18 cellular contexts compared by ENCODE assay signal in the genomic region with DNA sequence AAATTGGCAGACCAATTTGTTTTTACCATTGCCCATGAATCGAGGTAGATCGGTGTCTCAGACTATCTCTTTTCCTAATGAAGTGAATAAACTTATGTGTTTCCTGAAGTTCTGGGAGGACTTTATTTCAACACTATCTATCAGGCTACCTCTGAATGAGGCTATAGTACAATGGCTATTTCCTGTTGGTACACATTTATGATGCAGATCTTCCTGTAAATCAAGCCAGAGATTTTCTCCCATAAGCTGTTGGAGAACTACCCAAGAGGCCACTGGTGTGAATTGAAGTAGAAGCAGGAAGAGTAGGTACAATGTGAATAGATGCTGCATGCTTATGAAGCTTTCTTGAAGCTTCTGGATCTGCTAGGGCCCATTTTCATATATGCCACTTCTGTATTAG. TPM values are rescaled to one million over a fixed set of nuclear protein-coding genes. Genes with fewer than 3 reads are reported as not detected.
DNase-seq lines count a peak whose midpoint lies in the region; ATAC-seq and TF ChIP-seq lines count a peak whose summit lies in the region.
"Had no signal": no experiment of that assay in that cellular context is flagged by ENCODE, and none has a peak within 500 bp of the region (broad histone marks: within the 10 kb centered on the region; RNA-seq: fewer than 3 reads in every experiment).

No MANE protein-coding gene starts in this region.

- intact Hi-C loops in activated CD4-positive, alpha-beta T cell treated with anti-CD3 and anti-CD28 coated beads for 36 hours (cut with DNase I, micrococcal nuclease), result no loop called here
- intact Hi-C loops in Caco-2 (cut with micrococcal nuclease; ENCODE audit: unreplicated experiment), result no loop called here

- H3K36me3 Mint-ChIP-seq in activated CD4-positive, alpha-beta T cell treated with anti-CD3 and anti-CD28 coated beads for 36 hours (ENCODE audit: low read depth), result peaks cover 13% of the 10 kb centered on the region
- H3K36me3 Mint-ChIP-seq in Caco-2 (ENCODE audit: insufficient read depth, unreplicated experiment), result no peaks in the 10 kb centered on the region
- H3K36me3 Mint-ChIP-seq in activated naive CD8-positive, alpha-beta T cell treated with anti-CD3 and anti-CD28 coated beads, Interleukin-2, amount 10 ng/mL, durations not matched to agents 7 days and 5 days, result peaks cover 51% of the 10 kb centered on the region
- H3K36me3 Mint-ChIP-seq in naive thymus-derived CD8-positive, alpha-beta T cell, result peaks cover 6 to 57% (median 8%) of the 10 kb centered on the region in 3 donors

- POLR2A ChIA-PET in activated CD4-positive, alpha-beta T cell treated with anti-CD3 and anti-CD28 coated beads for 36 hours (lab: Charles Lee), result no interaction called here
- POLR2A ChIA-PET in Caco-2 (lab: Charles Lee), result no interaction called here
- POLR2A ChIA-PET in activated naive CD8-positive, alpha-beta T cell treated with anti-CD3 and anti-CD28 coated beads, Interleukin-2, amount 10 ng/mL, durations not matched to agents 7 days and 5 days (lab: Charles Lee), result interaction anchor here (1.9 kb wide), 1 partner anchor 11 kb away, joined by 12 read pairs; no protein-coding TSS in a partner anchor
- POLR2A ChIA-PET in naive thymus-derived CD8-positive, alpha-beta T cell (lab: Charles Lee), result interaction anchor here (1.0 to 2.1 kb wide), 3 partner anchors 11 to 21 kb away, joined by 5 to 10 read pairs (median 5); partner anchors contain the start of gene TXK

- no peaks in the 10 kb centered on the region for H3K27me3 Mint-ChIP-seq in activated CD4-positive, alpha-beta T cell treated with anti-CD3 and anti-CD28 coated beads for 36 hours
- H3K27me3 Mint-ChIP-seq in Caco-2 (ENCODE audit: insufficient read depth, unreplicated experiment), result no peaks in the 10 kb centered on the region
- H3K27me3 Mint-ChIP-seq in activated naive CD8-positive, alpha-beta T cell treated with anti-CD3 and anti-CD28 coated beads, Interleukin-2, amount 10 ng/mL, durations not matched to agents 7 days and 5 days, result no peaks in the 10 kb centered on the region
- no peaks in the 10 kb centered on the region for H3K27me3 Mint-ChIP-seq in naive thymus-derived CD8-positive, alpha-beta T cell

- no peak overlapping the region for H3K4me3 ChIP-seq in Caco-2 (ENCODE audit: low read depth, low read length)
- H3K4me3 ChIP-seq: BLaER1 had no signal

- BruUV-seq in Caco-2 (replicated peaks; lab: Mats Ljungman, UMichigan), result no TSS peak

- DNase-seq in activated CD4-positive, alpha-beta T cell treated with anti-CD3 and anti-CD28 coated beads for 36 hours, result no peak
- no peak for DNase-seq in activated CD4-positive, alpha-beta T cell treated with anti-CD3 and anti-CD28 coated beads, Interleukin-2, amount 50 U/mL, for 4 hours
- DNase-seq in Caco-2, result no peak
- DNase-seq in activated naive CD8-positive, alpha-beta T cell treated with anti-CD3 and anti-CD28 coated beads, Interleukin-2, amount 10 ng/mL, durations not matched to agents 7 days and 5 days, result no peak
- DNase-seq in naive thymus-derived CD8-positive, alpha-beta T cell, result no peak
- DNase-seq in anterior cingulate cortex (lab: John Stamatoyannopoulos, UW), result no peak
- no peak for DNase-seq in NCI-H526 treated with DMSO at 0.1 percent for 48 hours (lab: John Stamatoyannopoulos, UW)
- no peak for DNase-seq in NCI-H510A treated with DMSO at 0.1 percent for 48 hours (lab: John Stamatoyannopoulos, UW)
- DNase-seq: 8988T, DMS79 treated with DMSO at 0.1 percent for 48 hours, Karpas-422, MM.1S, NCI-H1105 treated with DMSO at 0.1 percent for 48 hours, NCI-H187, NCI-H446, Right ventricle myocardium superior had no signal

- H3K27ac Mint-ChIP-seq in activated CD4-positive, alpha-beta T cell treated with anti-CD3 and anti-CD28 coated beads for 36 hours, result peak overlapping the region; percentile 45
- peak overlapping the region; percentile 18 for H3K27ac Mint-ChIP-seq in Caco-2 (ENCODE audit: unreplicated experiment)
- H3K27ac Mint-ChIP-seq in activated naive CD8-positive, alpha-beta T cell treated with anti-CD3 and anti-CD28 coated beads, Interleukin-2, amount 10 ng/mL, durations not matched to agents 7 days and 5 days, result peak overlapping the region; percentile 10
- peak overlapping the region; percentile 18 to 85 (median 66) for H3K27ac Mint-ChIP-seq in naive thymus-derived CD8-positive, alpha-beta T cell

- no peak for TF ChIP-seq CTCF in Caco-2 (IDR thresholded peaks at IDR 0.05; ENCODE audit: insufficient read depth in 1 of 2, low read depth in 1 of 2, low read length in 1 of 2, severe bottlenecking in 1 of 2, unreplicated experiment in 1 of 2)

- no peak for ATAC-seq in activated CD4-positive, alpha-beta T cell treated with anti-CD3 and anti-CD28 coated beads for 36 hours
- ATAC-seq in activated naive CD8-positive, alpha-beta T cell treated with anti-CD3 and anti-CD28 coated beads, Interleukin-2, amount 10 ng/mL, durations not matched to agents 7 days and 5 days (ENCODE audit: low read depth), result peak; percentile 23
- no peak for ATAC-seq in naive thymus-derived CD8-positive, alpha-beta T cell
- ATAC-seq: Panc1 had no signal

- CTCF ChIA-PET in activated CD4-positive, alpha-beta T cell treated with anti-CD3 and anti-CD28 coated beads for 36 hours (lab: Charles Lee), result interaction anchor here (0.6 to 3.7 kb wide), 5 partner anchors 9 to 31 kb away, joined by 3 to 16 read pairs (median 10); no protein-coding TSS in a partner anchor
- CTCF ChIA-PET in Caco-2 (lab: Charles Lee), result no interaction called here

- no peaks in the 10 kb centered on the region for H3K4me1 ChIP-seq in Caco-2
- H3K4me1 ChIP-seq: BLaER1 had no signal

- peaks cover 50% of the 10 kb centered on the region for H3K4me1 Mint-ChIP-seq in activated CD4-positive, alpha-beta T cell treated with anti-CD3 and anti-CD28 coated beads for 36 hours
- H3K4me1 Mint-ChIP-seq in Caco-2 (ENCODE audit: low read depth, unreplicated experiment), result peaks cover 7% of the 10 kb centered on the region
- H3K4me1 Mint-ChIP-seq in activated naive CD8-positive, alpha-beta T cell treated with anti-CD3 and anti-CD28 coated beads, Interleukin-2, amount 10 ng/mL, durations not matched to agents 7 days and 5 days, result peaks cover 45% of the 10 kb centered on the region
- H3K4me1 Mint-ChIP-seq in naive thymus-derived CD8-positive, alpha-beta T cell, result peaks cover 41 to 67% (median 66%) of the 10 kb centered on the region in 4 donors

- no peaks in the 10 kb centered on the region for H3K9me3 ChIP-seq in Caco-2
- H3K9me3 ChIP-seq: BLaER1 had no signal

- no peaks in the 10 kb centered on the region for H3K27me3 ChIP-seq in Caco-2 (replicated peaks; ENCODE audit: control insufficient read depth, insufficient read depth, low read length)
- H3K27me3 ChIP-seq: BLaER1 had no signal

- H3K4me3 Mint-ChIP-seq in activated CD4-positive, alpha-beta T cell treated with anti-CD3 and anti-CD28 coated beads for 36 hours, result no peak overlapping the region
- no peak overlapping the region for H3K4me3 Mint-ChIP-seq in Caco-2 (ENCODE audit: unreplicated experiment)
- peak overlapping the region; percentile 45 for H3K4me3 Mint-ChIP-seq in activated naive CD8-positive, alpha-beta T cell treated with anti-CD3 and anti-CD28 coated beads, Interleukin-2, amount 10 ng/mL, durations not matched to agents 7 days and 5 days
- H3K4me3 Mint-ChIP-seq in naive thymus-derived CD8-positive, alpha-beta T cell, result peak overlapping the region in 9 of 10 donors; percentile 1 to 62 (median 37)

- no peaks in the 10 kb centered on the region for H3K9me3 Mint-ChIP-seq in activated CD4-positive, alpha-beta T cell treated with anti-CD3 and anti-CD28 coated beads for 36 hours (ENCODE audit: low read depth)
- H3K9me3 Mint-ChIP-seq in Caco-2 (ENCODE audit: unreplicated experiment), result peaks cover 9% of the 10 kb centered on the region
- no peaks in the 10 kb centered on the region for H3K9me3 Mint-ChIP-seq in activated naive CD8-positive, alpha-beta T cell treated with anti-CD3 and anti-CD28 coated beads, Interleukin-2, amount 10 ng/mL, durations not matched to agents 7 days and 5 days
- no peaks in the 10 kb centered on the region for H3K9me3 Mint-ChIP-seq in naive thymus-derived CD8-positive, alpha-beta T cell

- no peaks in the 10 kb centered on the region for H3K36me3 ChIP-seq in Caco-2 (ENCODE audit: control insufficient read depth, insufficient read depth, low read length)
- H3K36me3 ChIP-seq: BLaER1 had no signal

RNA-seq across cellular contexts. Expression of gene TXK, which starts 16.0 kb away (rescaled TPM):
- total RNA-seq in activated CD4-positive, alpha-beta T cell treated with anti-CD3 and anti-CD28 coated beads for 36 hours, result 10 to 100 TPM; 11.2 to 18.2 TPM
- 0.63 and 1.7 TPM in 2 replicates for total RNA-seq in Caco-2 (2022)
- total RNA-seq in activated naive CD8-positive, alpha-beta T cell treated with anti-CD3 and anti-CD28 coated beads, Interleukin-2, amount 10 ng/mL, durations not matched to agents 7 days and 5 days, result 10 to 100 TPM; 65.8 to 66.8 TPM
- total RNA-seq in naive thymus-derived CD8-positive, alpha-beta T cell, result 100 to 1,000 TPM; 135 to 140 TPM
- polyA plus RNA-seq in naive thymus-derived CD8-positive, alpha-beta T cell, result 10 to 100 TPM; 57.8 to 92.2 (median 60.4) TPM

Comparison
In these comparisons a context has a peak if more than half of its experiments do, and no peak if none do; other contexts are left out.
1. H3K27ac Mint-ChIP-seq: peak in every context shown above with its lines; median percentile 66 in naive thymus-derived CD8-positive, alpha-beta T cell; 45 in activated CD4-positive, alpha-beta T cell treated with anti-CD3 and anti-CD28 coated beads for 36 hours; 18 in Caco-2; 10 in activated naive CD8-positive, alpha-beta T cell treated with anti-CD3 and anti-CD28 coated beads, Interleukin-2, amount 10 ng/mL, durations not matched to agents 7 days and 5 days.
2. H3K4me3 Mint-ChIP-seq: peak in activated naive CD8-positive, alpha-beta T cell treated with anti-CD3 and anti-CD28 coated beads, Interleukin-2, amount 10 ng/mL, durations not matched to agents 7 days and 5 days (single experiment) and naive thymus-derived CD8-positive, alpha-beta T cell (9 of 10); none in activated CD4-positive, alpha-beta T cell treated with anti-CD3 and anti-CD28 coated beads for 36 hours (single experiment) and Caco-2 (single experiment).
3. POLR2A ChIA-PET loops: an anchor here in activated naive CD8-positive, alpha-beta T cell treated with anti-CD3 and anti-CD28 coated beads, Interleukin-2, amount 10 ng/mL, durations not matched to agents 7 days and 5 days (1.9 kb wide) and naive thymus-derived CD8-positive, alpha-beta T cell (1.0 to 2.1 kb wide); none called in activated CD4-positive, alpha-beta T cell treated with anti-CD3 and anti-CD28 coated beads for 36 hours and Caco-2.